10 cellular contexts compared by ENCODE assay signal in the genomic region with DNA sequence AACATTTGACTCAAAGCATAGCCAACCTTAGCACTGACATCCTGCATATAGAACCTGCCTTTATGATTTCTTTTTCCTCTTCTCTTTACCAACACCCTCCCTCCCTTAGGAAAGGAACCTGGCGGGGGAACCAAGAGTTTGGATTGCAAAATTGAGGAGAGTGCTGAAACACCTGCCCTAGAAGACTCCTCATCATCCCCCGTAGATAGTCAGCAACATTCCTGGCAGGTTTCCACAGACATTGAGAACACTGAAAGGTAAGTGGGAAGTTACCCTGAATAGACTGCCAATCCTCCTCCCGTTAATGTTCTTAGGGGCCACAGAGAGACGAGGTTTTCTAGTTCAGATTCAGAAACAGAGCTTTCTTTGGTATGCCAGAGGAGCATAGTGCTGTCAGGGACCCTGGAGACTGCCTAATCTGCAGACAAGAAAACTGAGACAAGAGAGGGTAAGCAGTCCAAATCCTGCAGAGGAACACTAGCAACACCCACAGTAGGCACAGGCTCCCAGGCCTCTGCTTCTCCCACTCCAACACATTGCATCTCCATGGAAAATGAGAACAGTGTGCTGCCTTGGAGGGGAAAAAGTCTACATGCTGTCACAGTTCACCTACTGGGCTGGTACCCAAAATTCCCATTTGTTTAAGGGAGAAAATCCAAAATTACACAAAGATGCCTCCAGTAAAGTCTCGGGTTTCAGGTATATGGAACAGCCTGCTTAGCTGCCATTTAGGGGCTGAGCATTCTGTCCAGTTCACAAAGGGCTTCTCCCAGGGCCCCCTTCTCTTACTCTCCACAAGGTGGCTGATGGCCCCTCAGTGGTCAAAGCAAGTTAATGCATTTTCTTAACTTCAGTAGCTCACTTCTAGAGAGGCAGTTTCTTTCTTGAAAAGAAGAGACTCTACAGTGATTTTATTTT.
A peak's percentile ranks its signal among the peaks of the same experiment; 100 is the strongest.
DNase-seq lines count a peak whose midpoint lies in the region; ATAC-seq and TF ChIP-seq lines count a peak whose summit lies in the region.
"Had no signal": no experiment of that assay in that cellular context is flagged by ENCODE, and none has a peak within 500 bp of the region (broad histone marks: within the 10 kb centered on the region; RNA-seq: fewer than 3 reads in every experiment).

No MANE protein-coding gene starts in this region.

- BruUV-seq in Caco-2 (replicated peaks; lab: Mats Ljungman, UMichigan), result no TSS peak

- no peak for ATAC-seq in left colon
- ATAC-seq in HG03439 (IDR thresholded peaks at IDR 0.05; ENCODE audit: unreplicated experiment), result no peak

- POLR2A ChIA-PET in Caco-2 (lab: Charles Lee), result no interaction called here

- no peaks in the 10 kb centered on the region for H3K36me3 ChIP-seq in Caco-2 (ENCODE audit: control insufficient read depth, insufficient read depth, low read length)
- H3K36me3 ChIP-seq in liver (ENCODE audit: control insufficient read depth in 4 of 4, insufficient read depth in 3 of 4, low read depth in 1 of 4, low read length in 3 of 4), result no peaks in the 10 kb centered on the region
- H3K36me3 ChIP-seq: SJSA1 had no signal

- TF ChIP-seq CTCF in Caco-2 (IDR thresholded peaks at IDR 0.05; ENCODE audit: insufficient read depth in 1 of 2, low read depth in 1 of 2, low read length in 1 of 2, severe bottlenecking in 1 of 2, unreplicated experiment in 1 of 2), result peak; percentile 56 to 67
- TF ChIP-seq CTCF in liver (IDR thresholded peaks at IDR 0.05; ENCODE audit: low read depth, low read length, missing input control), result peak; percentile 39

- no peak overlapping the region for H3K27ac Mint-ChIP-seq in Caco-2 (ENCODE audit: unreplicated experiment)
- H3K27ac Mint-ChIP-seq: activated naive CD8-positive, alpha-beta T cell treated with anti-CD3 and anti-CD28 coated beads, Interleukin-2, amount 10 ng/mL, durations not matched to agents 7 days and 5 days had no signal

- no peaks in the 10 kb centered on the region for H3K27me3 ChIP-seq in Caco-2 (replicated peaks; ENCODE audit: control insufficient read depth, insufficient read depth, low read length)
- H3K27me3 ChIP-seq in liver (ENCODE audit: control insufficient read depth in 4 of 4, insufficient read depth in 4 of 4, low read length in 3 of 4), result no peaks in the 10 kb centered on the region
- H3K27me3 ChIP-seq: SJSA1 had no signal

- no peaks in the 10 kb centered on the region for H3K9me3 Mint-ChIP-seq in Caco-2 (ENCODE audit: unreplicated experiment)
- H3K9me3 Mint-ChIP-seq: activated naive CD8-positive, alpha-beta T cell treated with anti-CD3 and anti-CD28 coated beads, Interleukin-2, amount 10 ng/mL, durations not matched to agents 7 days and 5 days had no signal

- H3K4me1 ChIP-seq in Caco-2, result no peaks in the 10 kb centered on the region
- H3K4me1 ChIP-seq in liver (ENCODE audit: control insufficient read depth in 4 of 4, insufficient read depth in 4 of 4, low read length in 3 of 4), result peaks cover 4 to 20% (median 17%) of the 10 kb centered on the region in 4 donors
- H3K4me1 ChIP-seq: SJSA1 had no signal

- H3K9me3 ChIP-seq in Caco-2 (no peaks in the 10 kb centered on the region), liver (ENCODE audit: control insufficient read depth in 4 of 4, low read length in 3 of 4) (no peaks in the 10 kb centered on the region)
- H3K9me3 ChIP-seq: SJSA1 had no signal

- H3K27me3 Mint-ChIP-seq in Caco-2 (ENCODE audit: insufficient read depth, unreplicated experiment), result peaks cover 4% of the 10 kb centered on the region

- WGBS in liver, result 49% methylated on average over 5 of the region's 5 CpGs

- intact Hi-C loops in Caco-2 (cut with micrococcal nuclease; ENCODE audit: unreplicated experiment) (no loop called here), left colon (cut with DNase I, micrococcal nuclease) (no loop called here)

- H3K9ac ChIP-seq in liver (ENCODE audit: low read depth in 1 of 2, low read length in 2 of 2), result no peak overlapping the region

- H3K4me1 Mint-ChIP-seq in Caco-2 (ENCODE audit: low read depth, unreplicated experiment), result no peaks in the 10 kb centered on the region
- H3K4me1 Mint-ChIP-seq: activated naive CD8-positive, alpha-beta T cell treated with anti-CD3 and anti-CD28 coated beads, Interleukin-2, amount 10 ng/mL, durations not matched to agents 7 days and 5 days had no signal

- H3K4me3 ChIP-seq in Caco-2 (ENCODE audit: low read depth, low read length) (no peak overlapping the region), liver (ENCODE audit: low read depth in 1 of 3, low read length in 3 of 3) (no peak overlapping the region)
- H3K4me3 ChIP-seq: SJSA1 had no signal

- no peaks in the 10 kb centered on the region for H3K36me3 Mint-ChIP-seq in Caco-2 (ENCODE audit: insufficient read depth, unreplicated experiment)
- H3K36me3 Mint-ChIP-seq: activated naive CD8-positive, alpha-beta T cell treated with anti-CD3 and anti-CD28 coated beads, Interleukin-2, amount 10 ng/mL, durations not matched to agents 7 days and 5 days had no signal

- no peak overlapping the region for H3K4me3 Mint-ChIP-seq in Caco-2 (ENCODE audit: unreplicated experiment)
- H3K4me3 Mint-ChIP-seq: activated naive CD8-positive, alpha-beta T cell treated with anti-CD3 and anti-CD28 coated beads, Interleukin-2, amount 10 ng/mL, durations not matched to agents 7 days and 5 days had no signal

- peak; percentile 10 to 34 for DNase-seq in Caco-2
- peak in 40 of 61 donors; percentile 3 to 90 (median 49) for DNase-seq in caudate nucleus (lab: John Stamatoyannopoulos, UW)
- DNase-seq in left colon, result no peak
- no peak for DNase-seq in activated T-cell treated with anti-CD3 and anti-CD28 coated beads, Interleukin-2, amount 50 U/mL, for 48 hours
- no peak for DNase-seq in activated CD4-positive, alpha-beta T cell treated with anti-CD3 and anti-CD28 coated beads, Interleukin-2, amount 50 U/mL, for 48 hours
- DNase-seq: activated naive CD8-positive, alpha-beta T cell treated with anti-CD3 and anti-CD28 coated beads, Interleukin-2, amount 10 ng/mL, durations not matched to agents 7 days and 5 days had no signal

- CTCF ChIA-PET in Caco-2 (lab: Charles Lee), result interaction anchor here (0.8 to 1.2 kb wide), 4 partner anchors 17 to 889 kb away, joined by 3 to 6 read pairs (median 3); no protein-coding TSS in a partner anchor

- H3K27ac ChIP-seq in caudate nucleus (ENCODE audit: low read depth, low read length) (no peak overlapping the region), liver (ENCODE audit: low read depth in 1 of 2, low read length in 2 of 2) (no peak overlapping the region)
- H3K27ac ChIP-seq: SJSA1 had no signal

- TF ChIP-seq RAD21 in Ishikawa (IDR thresholded peaks at IDR 0.05; ENCODE audit: low read depth) (peak; percentile 24; the same call in 1 of the 2 replicates), liver (IDR thresholded peaks at IDR 0.05) (peak; percentile 34 to 62)

- no peak for TF ChIP-seq EP300 in Ishikawa (IDR thresholded peaks at IDR 0.05; ENCODE audit: borderline replicate concordance)

TF ChIP-seq in Ishikawa, 13 proteins besides CTCF, POLR2A, EP300 and RAD21 (continues in another document):
- TF ChIP-seq EGR1 (IDR thresholded peaks at IDR 0.05), result no peak
- TF ChIP-seq, protein P1, sequence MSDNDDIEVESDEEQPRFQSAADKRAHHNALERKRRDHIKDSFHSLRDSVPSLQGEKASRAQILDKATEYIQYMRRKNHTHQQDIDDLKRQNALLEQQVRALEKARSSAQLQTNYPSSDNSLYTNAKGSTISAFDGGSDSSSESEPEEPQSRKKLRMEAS (IDR thresholded peaks at IDR 0.05), result no peak
- TF ChIP-seq TCF12 (IDR thresholded peaks at IDR 0.05; ENCODE audit: low read depth), result no peak
- no peak for TF ChIP-seq TEAD4 (IDR thresholded peaks at IDR 0.05)
- no peak for TF ChIP-seq TAF1 (IDR thresholded peaks at IDR 0.05; ENCODE audit: low read depth)
- TF ChIP-seq CEBPB (IDR thresholded peaks at IDR 0.05), result no peak
- no peak for TF ChIP-seq YY1 (IDR thresholded peaks at IDR 0.05; ENCODE audit: low read depth)
- no peak for TF ChIP-seq FOXM1 (IDR thresholded peaks at IDR 0.05; ENCODE audit: borderline replicate concordance, low read depth)
- no peak for TF ChIP-seq CREB1 (IDR thresholded peaks at IDR 0.05; ENCODE audit: low read depth)

TF ChIP-seq in liver, 16 proteins besides CTCF, POLR2A, EP300 and RAD21:
- peak in 1 of 2 donors; percentile 52 for TF ChIP-seq RXRA (IDR thresholded peaks at IDR 0.05)
- peak; percentile 50 for TF ChIP-seq YY1 (IDR thresholded peaks at IDR 0.05)
- TF ChIP-seq, protein P1 (IDR thresholded peaks at IDR 0.05), result no peak

Comparison
In these comparisons a context has a peak if more than half of its experiments do, and no peak if none do; other contexts are left out.
1. DNase-seq: peak in Caco-2 (2 of 2) and caudate nucleus (40 of 61); none in left colon (0 of 2), activated T-cell treated with anti-CD3 and anti-CD28 coated beads, Interleukin-2, amount 50 U/mL, for 48 hours (0 of 2) and activated CD4-positive, alpha-beta T cell treated with anti-CD3 and anti-CD28 coated beads, Interleukin-2, amount 50 U/mL, for 48 hours (0 of 2).